16 cellular contexts compared by ENCODE assay signal in genomic region chr6:54695815-54696214, GRCh38.
"Had no signal": no experiment of that assay in that cellular context is flagged by ENCODE, and none has a peak within 500 bp of the region (broad histone marks: within the 10 kb centered on the region; RNA-seq: fewer than 3 reads in every experiment).

No MANE protein-coding gene starts in this region.

- H3K4me1 ChIP-seq: heart left ventricle, sigmoid colon, testis, upper lobe of right lung had no signal

- ATAC-seq: activated CD4-positive, CD25-positive, alpha-beta regulatory T cell treated with anti-CD3 and anti-CD28 coated beads, Interleukin-2, amount 50 U/mL, for 24 hours; heart left ventricle; left lobe of liver; stimulated activated naive CD8-positive, alpha-beta T cell treated with anti-CD3 and anti-CD28 coated beads, Interleukin-15, amount 100 ng/mL, for 72 hours; upper lobe of right lung had no signal

- H3K27me3 ChIP-seq: heart left ventricle, sigmoid colon, testis, upper lobe of right lung had no signal

- DNase-seq: activated CD4-positive, alpha-beta T cell treated with anti-CD3 and anti-CD28 coated beads, Interleukin-2, amount 50 U/mL, for 4 hours; activated effector memory CD4-positive, alpha-beta T cell treated with Interleukin-2 at 50 U/mL for 16 hours; activated T-cell treated with anti-CD3 and anti-CD28 coated beads, Interleukin-2, amount 50 U/mL, for 1 hour; caudate nucleus; effector CD8-positive, alpha-beta T cell; heart left ventricle; islet precursor cell; mesendoderm; sigmoid colon; stimulated activated CD4-positive, alpha-beta T cell treated with anti-CD3 and anti-CD28 coated beads, Interleukin-4, amount 100 ng/mL, for 1 hour; stimulated activated naive CD8-positive, alpha-beta T cell treated with anti-CD3 and anti-CD28 coated beads, Interleukin-15, amount 100 ng/mL, for 72 hours; testis; upper lobe of right lung had no signal

- H3K9me3 ChIP-seq: heart left ventricle, sigmoid colon, testis, upper lobe of right lung had no signal

- H3K4me3 ChIP-seq: coronary artery, heart left ventricle, sigmoid colon, testis, upper lobe of right lung had no signal

- H3K36me3 ChIP-seq: heart left ventricle, sigmoid colon, upper lobe of right lung had no signal

- H3K27ac ChIP-seq: coronary artery, heart left ventricle, sigmoid colon, testis, upper lobe of right lung had no signal
